19 cellular contexts compared by ENCODE assay signal in the genomic region with DNA sequence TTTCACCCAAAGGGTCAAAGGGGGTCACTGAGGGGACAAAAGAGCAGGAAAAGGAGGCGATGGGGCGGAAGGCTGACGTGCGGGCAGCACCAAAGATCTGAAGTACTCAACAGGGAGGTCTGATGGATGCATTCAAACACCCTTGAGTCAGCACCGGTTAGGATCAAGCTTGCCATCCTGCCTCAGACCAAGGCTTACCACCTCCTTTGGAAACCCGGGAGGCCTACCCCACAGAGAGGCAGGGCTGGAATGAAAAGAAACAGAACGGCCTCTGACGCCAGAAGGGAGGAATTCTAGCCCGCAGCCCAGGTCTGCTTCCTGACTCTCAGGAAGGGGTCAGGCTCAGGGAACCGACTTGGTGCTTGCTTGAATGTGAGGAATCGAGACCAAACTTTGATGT.
DNase-seq lines count a peak whose midpoint lies in the region.
"Had no signal": no experiment of that assay in that cellular context is flagged by ENCODE, and none has a peak within 500 bp of the region (broad histone marks: within the 10 kb centered on the region; RNA-seq: fewer than 3 reads in every experiment).

No MANE protein-coding gene starts in this region.

- H3K4me2 ChIP-seq in neuronal stem cell (ENCODE audit: insufficient read depth, low read length, poor library complexity, severe bottlenecking) = peak overlapping the region; percentile 22

- H3K4me3 ChIP-seq in neuronal stem cell (ENCODE audit: low read length in 2 of 2) = peak overlapping the region in 1 of 2 donors; percentile 18
- H3K4me3 ChIP-seq: lower lobe of right lung had no signal

- H2AFZ ChIP-seq in neuronal stem cell (ENCODE audit: low read length) = peak overlapping the region; percentile 75

- no peak overlapping the region for H3K23ac ChIP-seq in neuronal stem cell (ENCODE audit: low read depth, low read length, poor library complexity)

- POLR2A ChIA-PET in activated CD4-positive, alpha-beta memory T cell treated with anti-CD3 and anti-CD28 coated beads, Interleukin-2, amount 10 ng/mL, durations not matched to agents 7 days and 5 days (lab: Charles Lee) = no interaction called here

- no peak overlapping the region for H2BK12ac ChIP-seq in neuronal stem cell (ENCODE audit: low read length)

- peaks cover 32 to 46% of the 10 kb centered on the region in 2 donors for H3K4me1 ChIP-seq in neuronal stem cell (ENCODE audit: control insufficient read depth in 2 of 2, insufficient read depth in 1 of 2, low read depth in 1 of 2, low read length in 2 of 2)
- H3K4me1 ChIP-seq: lower lobe of right lung had no signal

- peak overlapping the region; percentile 55 for H3K27ac ChIP-seq in neuronal stem cell (replicated peaks; ENCODE audit: low read length)
- H3K27ac ChIP-seq: lower lobe of right lung had no signal

- no peak overlapping the region for H3K4ac ChIP-seq in neuronal stem cell (ENCODE audit: low read length)

- no peak overlapping the region for H3K4me3 Mint-ChIP-seq in activated naive CD4-positive, alpha-beta T cell treated with anti-CD3 and anti-CD28 coated beads, Interleukin-2, amount 10 ng/mL, durations not matched to agents 7 days and 5 days
- H3K4me3 Mint-ChIP-seq in activated CD4-positive, alpha-beta memory T cell treated with anti-CD3 and anti-CD28 coated beads, Interleukin-2, amount 10 ng/mL, durations not matched to agents 7 days and 5 days = no peak overlapping the region
- H3K4me3 Mint-ChIP-seq in activated naive CD4-positive, alpha-beta T cell treated with anti-CD3 and anti-CD28 coated beads for 36 hours = no peak overlapping the region
- H3K4me3 Mint-ChIP-seq: activated T-helper 17 cell treated with anti-CD3 and anti-CD28 coated beads, Interleukin-2, amount 50 U/mL, for 72 hours; CD8-positive, alpha-beta memory T cell; naive thymus-derived CD8-positive, alpha-beta T cell; stimulated activated naive CD8-positive, alpha-beta T cell treated with anti-CD3 and anti-CD28 coated beads, Interleukin-15, amount 100 ng/mL, for 72 hours had no signal

- H3K36me3 Mint-ChIP-seq in activated naive CD4-positive, alpha-beta T cell treated with anti-CD3 and anti-CD28 coated beads, Interleukin-2, amount 10 ng/mL, durations not matched to agents 7 days and 5 days = no peaks in the 10 kb centered on the region
- no peaks in the 10 kb centered on the region for H3K36me3 Mint-ChIP-seq in activated CD4-positive, alpha-beta memory T cell treated with anti-CD3 and anti-CD28 coated beads, Interleukin-2, amount 10 ng/mL, durations not matched to agents 7 days and 5 days (ENCODE audit: low read depth)
- no peaks in the 10 kb centered on the region for H3K36me3 Mint-ChIP-seq in activated naive CD4-positive, alpha-beta T cell treated with anti-CD3 and anti-CD28 coated beads for 36 hours (ENCODE audit: low read depth)
- H3K36me3 Mint-ChIP-seq: CD8-positive, alpha-beta memory T cell; naive thymus-derived CD8-positive, alpha-beta T cell had no signal

- H3K36me3 ChIP-seq in neuronal stem cell (replicated peaks in 1 of 2; ENCODE audit: control insufficient read depth in 2 of 2, insufficient read depth in 2 of 2, low read length in 2 of 2) = peaks cover 0 to 8% of the 10 kb centered on the region in 2 donors
- H3K36me3 ChIP-seq: lower lobe of right lung had no signal

- H4K91ac ChIP-seq in neuronal stem cell (ENCODE audit: low read depth, low read length, poor library complexity) = no peak overlapping the region

- no peak overlapping the region for H2BK15ac ChIP-seq in neuronal stem cell (ENCODE audit: low read length)

- intact Hi-C loops in activated naive CD4-positive, alpha-beta T cell treated with anti-CD3 and anti-CD28 coated beads for 36 hours (cut with micrococcal nuclease) = no loop called here

- H3K9me3 ChIP-seq in neuronal stem cell (replicated peaks in 1 of 2; ENCODE audit: control insufficient read depth in 2 of 2, insufficient read depth in 1 of 2, low read depth in 1 of 2, low read length in 2 of 2) = no peaks in the 10 kb centered on the region
- H3K9me3 ChIP-seq: lower lobe of right lung had no signal

- DNase-seq in HT1080 (ENCODE audit: low read depth) (peak; percentile 90), amniotic epithelial cell (ENCODE audit: low read depth) (peak; percentile 99), glomerular visceral epithelial cell (ENCODE audit: extremely low spot score) (peak; percentile 20), neuronal stem cell (ENCODE audit: low spot score) (peak; percentile 94), occipital lobe (lab: John Stamatoyannopoulos, UW) (no peak)
- DNase-seq in activated naive CD4-positive, alpha-beta T cell treated with anti-CD3 and anti-CD28 coated beads, Interleukin-2, amount 10 ng/mL, durations not matched to agents 7 days and 5 days = no peak
- DNase-seq in activated CD4-positive, alpha-beta memory T cell treated with anti-CD3 and anti-CD28 coated beads, Interleukin-2, amount 10 ng/mL, durations not matched to agents 7 days and 5 days = no peak
- DNase-seq in activated naive CD4-positive, alpha-beta T cell treated with anti-CD3 and anti-CD28 coated beads for 36 hours = no peak
- DNase-seq: CD8-positive, alpha-beta memory T cell; cerebellar nuclear complex; foreskin melanocyte; IMR-90; lower lobe of right lung; naive thymus-derived CD8-positive, alpha-beta T cell; NCI-H2029; NCI-H446 treated with DMSO at 0.1 percent for 48 hours; stimulated activated CD4-positive, alpha-beta T cell treated with anti-CD3 and anti-CD28 coated beads, Interleukin-15, amount 100 ng/mL, for 24 hours; stimulated activated naive CD8-positive, alpha-beta T cell treated with anti-CD3 and anti-CD28 coated beads, Interleukin-15, amount 100 ng/mL, for 72 hours had no signal

- H2AK5ac ChIP-seq in neuronal stem cell (ENCODE audit: low read depth, low read length) = no peak overlapping the region

- no peak overlapping the region for H3K9ac ChIP-seq in neuronal stem cell (ENCODE audit: low read depth, low read length, poor library complexity)

- H3K27ac Mint-ChIP-seq in activated naive CD4-positive, alpha-beta T cell treated with anti-CD3 and anti-CD28 coated beads, Interleukin-2, amount 10 ng/mL, durations not matched to agents 7 days and 5 days = no peak overlapping the region
- H3K27ac Mint-ChIP-seq in activated CD4-positive, alpha-beta memory T cell treated with anti-CD3 and anti-CD28 coated beads, Interleukin-2, amount 10 ng/mL, durations not matched to agents 7 days and 5 days = no peak overlapping the region
- no peak overlapping the region for H3K27ac Mint-ChIP-seq in activated naive CD4-positive, alpha-beta T cell treated with anti-CD3 and anti-CD28 coated beads for 36 hours
- H3K27ac Mint-ChIP-seq: activated T-helper 17 cell treated with anti-CD3 and anti-CD28 coated beads, Interleukin-2, amount 50 U/mL, for 72 hours; CD8-positive, alpha-beta memory T cell; naive thymus-derived CD8-positive, alpha-beta T cell; stimulated activated naive CD8-positive, alpha-beta T cell treated with anti-CD3 and anti-CD28 coated beads, Interleukin-15, amount 100 ng/mL, for 72 hours had no signal

- CTCF ChIA-PET in activated naive CD4-positive, alpha-beta T cell treated with anti-CD3 and anti-CD28 coated beads, Interleukin-2, amount 10 ng/mL, durations not matched to agents 7 days and 5 days (lab: Charles Lee) = no interaction called here
- CTCF ChIA-PET in activated CD4-positive, alpha-beta memory T cell treated with anti-CD3 and anti-CD28 coated beads, Interleukin-2, amount 10 ng/mL, durations not matched to agents 7 days and 5 days (lab: Charles Lee) = no interaction called here
- CTCF ChIA-PET in activated naive CD4-positive, alpha-beta T cell treated with anti-CD3 and anti-CD28 coated beads for 36 hours (lab: Charles Lee) = interaction anchor here (0.6 kb wide), 1 partner anchor 293 kb away, joined by 3 read pairs; no protein-coding TSS in a partner anchor

- H3K14ac ChIP-seq in neuronal stem cell (ENCODE audit: low read length) = no peak overlapping the region

- peaks cover 0 to 2% (median 0%) of the 10 kb centered on the region in 3 experiments for H3K27me3 ChIP-seq in neuronal stem cell (ENCODE audit: control insufficient read depth in 3 of 3, insufficient read depth in 3 of 3, low read depth in 1 of 3, low read length in 3 of 3)

- H3K9me3 Mint-ChIP-seq in activated naive CD4-positive, alpha-beta T cell treated with anti-CD3 and anti-CD28 coated beads, Interleukin-2, amount 10 ng/mL, durations not matched to agents 7 days and 5 days = no peaks in the 10 kb centered on the region
- no peaks in the 10 kb centered on the region for H3K9me3 Mint-ChIP-seq in activated CD4-positive, alpha-beta memory T cell treated with anti-CD3 and anti-CD28 coated beads, Interleukin-2, amount 10 ng/mL, durations not matched to agents 7 days and 5 days
- no peaks in the 10 kb centered on the region for H3K9me3 Mint-ChIP-seq in activated naive CD4-positive, alpha-beta T cell treated with anti-CD3 and anti-CD28 coated beads for 36 hours
- H3K9me3 Mint-ChIP-seq: activated T-helper 17 cell treated with anti-CD3 and anti-CD28 coated beads, Interleukin-2, amount 50 U/mL, for 72 hours; stimulated activated naive CD8-positive, alpha-beta T cell treated with anti-CD3 and anti-CD28 coated beads, Interleukin-15, amount 100 ng/mL, for 72 hours had no signal

- no peaks in the 10 kb centered on the region for H3K27me3 Mint-ChIP-seq in activated naive CD4-positive, alpha-beta T cell treated with anti-CD3 and anti-CD28 coated beads, Interleukin-2, amount 10 ng/mL, durations not matched to agents 7 days and 5 days
- no peaks in the 10 kb centered on the region for H3K27me3 Mint-ChIP-seq in activated CD4-positive, alpha-beta memory T cell treated with anti-CD3 and anti-CD28 coated beads, Interleukin-2, amount 10 ng/mL, durations not matched to agents 7 days and 5 days
- H3K27me3 Mint-ChIP-seq in activated naive CD4-positive, alpha-beta T cell treated with anti-CD3 and anti-CD28 coated beads for 36 hours (ENCODE audit: low read depth) = peaks cover 12% of the 10 kb centered on the region

- H2BK5ac ChIP-seq in neuronal stem cell (ENCODE audit: low read length) = no peak overlapping the region

- no peaks in the 10 kb centered on the region for H3K4me1 Mint-ChIP-seq in activated naive CD4-positive, alpha-beta T cell treated with anti-CD3 and anti-CD28 coated beads, Interleukin-2, amount 10 ng/mL, durations not matched to agents 7 days and 5 days
- no peaks in the 10 kb centered on the region for H3K4me1 Mint-ChIP-seq in activated CD4-positive, alpha-beta memory T cell treated with anti-CD3 and anti-CD28 coated beads, Interleukin-2, amount 10 ng/mL, durations not matched to agents 7 days and 5 days
- no peaks in the 10 kb centered on the region for H3K4me1 Mint-ChIP-seq in activated naive CD4-positive, alpha-beta T cell treated with anti-CD3 and anti-CD28 coated beads for 36 hours (ENCODE audit: low read depth)
- H3K4me1 Mint-ChIP-seq: activated T-helper 17 cell treated with anti-CD3 and anti-CD28 coated beads, Interleukin-2, amount 50 U/mL, for 72 hours; CD8-positive, alpha-beta memory T cell; naive thymus-derived CD8-positive, alpha-beta T cell; stimulated activated naive CD8-positive, alpha-beta T cell treated with anti-CD3 and anti-CD28 coated beads, Interleukin-15, amount 100 ng/mL, for 72 hours had no signal

- no peaks in the 10 kb centered on the region for H3K79me1 ChIP-seq in neuronal stem cell (ENCODE audit: low read depth, low read length)

- no peak overlapping the region for H2BK120ac ChIP-seq in neuronal stem cell (ENCODE audit: low read depth, low read length)

- no peak overlapping the region for H4K8ac ChIP-seq in neuronal stem cell (ENCODE audit: low read depth, low read length)

- H3K18ac ChIP-seq in neuronal stem cell (ENCODE audit: low read length) = no peak overlapping the region

- no CpG with 5 or more reads among the region's 11 CpGs for WGBS in neuronal stem cell (ENCODE audit: extremely low coverage in 2 of 2, insufficient read length in 2 of 2, insufficient replicate concordance in 1 of 2), 2 donors

Comparison
In these comparisons a context has a peak if more than half of its experiments do, and no peak if none do; other contexts are left out.
1. DNase-seq: peak in HT1080 (single experiment), amniotic epithelial cell (single experiment), glomerular visceral epithelial cell (single experiment) and neuronal stem cell (single experiment); none in activated naive CD4-positive, alpha-beta T cell treated with anti-CD3 and anti-CD28 coated beads, Interleukin-2, amount 10 ng/mL, durations not matched to agents 7 days and 5 days (single experiment), occipital lobe (single experiment), activated CD4-positive, alpha-beta memory T cell treated with anti-CD3 and anti-CD28 coated beads, Interleukin-2, amount 10 ng/mL, durations not matched to agents 7 days and 5 days (single experiment) and activated naive CD4-positive, alpha-beta T cell treated with anti-CD3 and anti-CD28 coated beads for 36 hours (single experiment).